Comparison of ENCODE assay signal across 9 cellular contexts in genomic region chr2:44016282-44016681, GRCh38. TPM values are rescaled to one million over a fixed set of nuclear protein-coding genes. Genes with fewer than 3 reads are reported as not detected.
DNase-seq lines count a peak whose midpoint lies in the region; ATAC-seq and TF ChIP-seq lines count a peak whose summit lies in the region.
"Had no signal": no experiment of that assay in that cellular context is flagged by ENCODE, and none has a peak within 500 bp of the region (broad histone marks: within the 10 kb centered on the region; RNA-seq: fewer than 3 reads in every experiment).

No MANE protein-coding gene starts in this region.

- TF ChIP-seq CTCF in AG04450 (IDR thresholded peaks at IDR 0.05; ENCODE audit: low read depth, low read length) = no peak

- no peaks in the 10 kb centered on the region for H3K4me1 Mint-ChIP-seq in activated naive CD8-positive, alpha-beta T cell treated with anti-CD3 and anti-CD28 coated beads for 36 hours

- H3K27me3 Mint-ChIP-seq in activated naive CD8-positive, alpha-beta T cell treated with anti-CD3 and anti-CD28 coated beads for 36 hours = peaks cover 6% of the 10 kb centered on the region

- DNase-seq in AG04450 (ENCODE audit: low read depth, low spot score) (peak; percentile 3), Kasumi-1 (lab: John Stamatoyannopoulos, UW) (peak; percentile 52 to 63), kidney tubule cell (ENCODE audit: low spot score) (peak; percentile 42), retina (no peak), DMS153 treated with DMSO at 0.1 percent for 48 hours (lab: John Stamatoyannopoulos, UW; ENCODE audit: unreplicated experiment) (no peak)
- DNase-seq in activated naive CD8-positive, alpha-beta T cell treated with anti-CD3 and anti-CD28 coated beads for 36 hours = peak; percentile 37

- no peaks in the 10 kb centered on the region for H3K27me3 ChIP-seq in AG04450 (ENCODE audit: control insufficient read depth, insufficient read depth, low read length)

- CTCF ChIA-PET in AG04450 (lab: Charles Lee) = no interaction called here

- H3K4me3 Mint-ChIP-seq in activated naive CD8-positive, alpha-beta T cell treated with anti-CD3 and anti-CD28 coated beads for 36 hours = no peak overlapping the region

- POLR2A ChIA-PET in AG04450 (lab: Yijun Ruan, JAX) = no interaction called here

- H3K9me3 ChIP-seq in AG04450 (ENCODE audit: control insufficient read depth, insufficient read depth, low read length) = no peaks in the 10 kb centered on the region

- no peak overlapping the region for H3K4me3 ChIP-seq in AG04450 (ENCODE audit: low read depth, low read length)

- no peak overlapping the region for H3K27ac Mint-ChIP-seq in activated naive CD8-positive, alpha-beta T cell treated with anti-CD3 and anti-CD28 coated beads for 36 hours

- H3K9me3 Mint-ChIP-seq in activated naive CD8-positive, alpha-beta T cell treated with anti-CD3 and anti-CD28 coated beads for 36 hours = no peaks in the 10 kb centered on the region

- H3K36me3 Mint-ChIP-seq in activated naive CD8-positive, alpha-beta T cell treated with anti-CD3 and anti-CD28 coated beads for 36 hours = no peaks in the 10 kb centered on the region

- ATAC-seq in GM19328 (IDR thresholded peaks at IDR 0.05; ENCODE audit: unreplicated experiment) (no peak), HG02981 (IDR thresholded peaks at IDR 0.05; ENCODE audit: unreplicated experiment) (no peak)

- H3K27ac ChIP-seq in AG04450 (ENCODE audit: low read depth, low read length) = no peak overlapping the region
- H3K27ac ChIP-seq: VCaP had no signal

RNA-seq across cellular contexts. Expression of gene LRPPRC, which starts 20.5 kb away (rescaled TPM):
- 58.1 and 86.9 TPM in 2 replicates for polyA plus RNA-seq in AG04450 (2011; rRNA removed)
- polyA minus RNA-seq in AG04450 (2011; rRNA and poly(A)+ RNA removed) = 65.7 and 110 TPM in 2 replicates
- 100 to 1,000 TPM; 220 to 221 TPM for total RNA-seq in activated naive CD8-positive, alpha-beta T cell treated with anti-CD3 and anti-CD28 coated beads for 36 hours

Comparison
In these comparisons a context has a peak if more than half of its experiments do, and no peak if none do; other contexts are left out.
1. DNase-seq: peak in AG04450 (single experiment), Kasumi-1 (2 of 2), activated naive CD8-positive, alpha-beta T cell treated with anti-CD3 and anti-CD28 coated beads for 36 hours (single experiment) and kidney tubule cell (single experiment); none in retina (single experiment) and DMS153 treated with DMSO at 0.1 percent for 48 hours (single experiment).